In genomic region chr9:34334337-34334824, GRCh38 we compare ENCODE assay signal across 15 cellular contexts. TPM values are rescaled to one million over a fixed set of nuclear protein-coding genes. Genes with fewer than 3 reads are reported as not detected.
DNase-seq lines count a peak whose midpoint lies in the region; TF ChIP-seq lines count a peak whose summit lies in the region.
"Had no signal": no experiment of that assay in that cellular context is flagged by ENCODE, and none has a peak within 500 bp of the region (broad histone marks: within the 10 kb centered on the region; RNA-seq: fewer than 3 reads in every experiment).

No MANE protein-coding gene starts in this region.

- peaks cover 8% of the 10 kb centered on the region for H3K27me3 Mint-ChIP-seq in brain

- H3K36me3 ChIP-seq in left ventricle myocardium inferior (peaks cover 12% of the 10 kb centered on the region), right atrium auricular region (peaks cover 7% of the 10 kb centered on the region)
- H3K36me3 ChIP-seq: breast epithelium had no signal

- H3K9me3 Mint-ChIP-seq in brain = no peaks in the 10 kb centered on the region

- intact Hi-C loops in left ventricle myocardium inferior (cut with micrococcal nuclease) = no loop called here

- no peak overlapping the region for H3K4me3 ChIP-seq in left ventricle myocardium inferior
- no peak overlapping the region for H3K4me3 ChIP-seq in right atrium auricular region
- H3K4me3 ChIP-seq: breast epithelium, tibial artery had no signal

- TF ChIP-seq CTCF in left ventricle myocardium inferior (IDR thresholded peaks at IDR 0.05; ENCODE audit: borderline replicate concordance) (no peak), right atrium auricular region (IDR thresholded peaks at IDR 0.05) (no peak), brain (conservative IDR thresholded peaks at IDR 0.05) (no peak)

- H3K4me1 ChIP-seq in left ventricle myocardium inferior (peaks cover 48% of the 10 kb centered on the region), right atrium auricular region (peaks cover 0 to 13% of the 10 kb centered on the region in 2 donors)

- H3K27ac ChIP-seq in left ventricle myocardium inferior (replicated peaks) = peak overlapping the region; percentile 27
- H3K27ac ChIP-seq in right atrium auricular region = no peak overlapping the region
- peak overlapping the region; percentile 96 for H3K27ac ChIP-seq in temporal lobe (ENCODE audit: low read depth, low read length)
- H3K27ac ChIP-seq: neutrophil, tibial artery had no signal

- peaks cover 82% of the 10 kb centered on the region for H3K4me1 Mint-ChIP-seq in brain

- peak overlapping the region; percentile 88 to 92 (median 91) for H3K27ac Mint-ChIP-seq in brain

- H3K27me3 ChIP-seq in left ventricle myocardium inferior (ENCODE audit: low read depth) (no peaks in the 10 kb centered on the region), right atrium auricular region (no peaks in the 10 kb centered on the region)
- H3K27me3 ChIP-seq: breast epithelium, neutrophil, tibial artery had no signal

- no peaks in the 10 kb centered on the region for H3K9me3 ChIP-seq in left ventricle myocardium inferior (replicated peaks)
- H3K9me3 ChIP-seq in right atrium auricular region = no peaks in the 10 kb centered on the region
- H3K9me3 ChIP-seq: breast epithelium, neutrophil, tibial artery had no signal

- H3K36me3 Mint-ChIP-seq in brain = peaks cover 37% of the 10 kb centered on the region

- peak overlapping the region in 4 of 5 experiments; percentile 27 to 52 (median 34) for H3K4me3 Mint-ChIP-seq in brain

- DNase-seq in left ventricle myocardium inferior (no peak), right atrium auricular region (ENCODE audit: low spot score) (no peak), iPS-NIHi7 (ENCODE audit: extremely low spot score) (peak; percentile 45), SKM-1 treated with dmso at 0.1 percent for 144 hours (lab: John Stamatoyannopoulos, UW; ENCODE audit: unreplicated experiment) (no peak), NCI-H146 treated with DMSO at 0.1 percent for 48 hours (lab: John Stamatoyannopoulos, UW; ENCODE audit: unreplicated experiment) (no peak), ACHN (no peak)
- DNase-seq: activated gamma-delta T cell treated with Interleukin-2 at 50 U/mL for 16 hours, DMS53, NCI-H510A treated with DMSO at 0.1 percent for 48 hours, SHP77 treated with DMSO at 0.1 percent for 48 hours, tibial artery had no signal

- in situ Hi-C loops in ACHN (cut with HindIII; ENCODE audit: low pct_ligation_motif_present, low pct_unique_long_range_greater_than_20kb, low sequenced_read_pairs) = no loop called here

RNA-seq across cellular contexts. Expression of gene NUDT2, which starts 5.0 kb away (rescaled TPM):
- total RNA-seq in left ventricle myocardium inferior (22.2 TPM), right atrium auricular region (10 to 100 TPM; 17.6 to 25.3 TPM), temporal lobe (12.5 TPM)
- polyA plus RNA-seq in brain (ENCODE audit: insufficient read depth, low read depth, low replicate concordance) = 54.3 TPM

RNA-seq across cellular contexts. Expression of gene KIF24, which starts 5.3 kb away (rescaled TPM):
- total RNA-seq in left ventricle myocardium inferior = 0.63 TPM
- total RNA-seq in right atrium auricular region = under 1 TPM; 0.43 to 0.52 TPM
- 9.4 TPM for polyA plus RNA-seq in brain (ENCODE audit: insufficient read depth, low read depth, low replicate concordance)
- 1.2 TPM for total RNA-seq in temporal lobe

RNA-seq across cellular contexts. Expression of gene MYORG, which starts 42.3 kb away (rescaled TPM):
- total RNA-seq in left ventricle myocardium inferior = 6.3 TPM
- 1 to 10 TPM; 5.4 to 7.4 TPM for total RNA-seq in right atrium auricular region
- polyA plus RNA-seq in brain (ENCODE audit: insufficient read depth, low read depth, low replicate concordance) = 13.5 TPM
- total RNA-seq in temporal lobe = 9.8 TPM

Comparison
In these comparisons a context has a peak if more than half of its experiments do, and no peak if none do; other contexts are left out.
1. H3K27ac ChIP-seq: peak in left ventricle myocardium inferior (single experiment) and temporal lobe (single experiment); none in right atrium auricular region (0 of 2).